Comparison of ENCODE assay signal across 1 cellular context in the genomic region with DNA sequence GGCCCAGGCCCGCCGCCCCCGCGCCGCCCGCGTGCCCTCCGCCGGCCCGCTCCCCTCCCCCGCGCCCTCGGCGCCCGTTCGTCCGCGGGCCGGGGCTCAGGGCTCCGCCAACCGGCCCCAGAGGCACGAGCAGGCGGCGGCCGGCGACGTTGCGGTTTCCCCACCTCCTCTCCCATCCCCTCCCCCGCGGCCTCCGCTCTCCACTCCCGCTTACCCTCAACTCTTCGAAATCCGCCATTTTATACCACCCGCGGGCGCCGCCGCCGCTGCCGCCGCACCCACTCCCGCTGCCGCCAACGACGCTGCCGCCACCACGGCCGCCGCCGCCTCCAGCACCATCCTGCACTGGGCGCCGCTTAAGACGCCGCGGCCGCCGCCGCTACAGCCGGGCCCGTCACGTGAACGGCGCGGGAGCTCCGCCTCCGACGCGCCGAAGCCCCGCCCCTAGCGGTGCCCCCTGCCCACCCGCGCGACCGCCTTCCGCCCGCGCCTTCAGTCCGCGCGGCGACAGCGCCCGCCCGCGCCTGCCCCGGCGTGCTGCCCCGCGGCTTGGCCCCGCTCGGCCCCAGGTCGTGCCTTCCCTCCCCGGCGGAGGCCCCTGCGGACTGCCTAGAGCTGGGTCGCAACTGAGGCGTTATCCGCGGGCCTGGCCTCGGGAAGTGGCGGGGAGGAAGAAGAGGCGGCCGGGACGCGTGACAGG.
TF ChIP-seq lines count a peak whose summit lies in the region.

A gene with protein sequence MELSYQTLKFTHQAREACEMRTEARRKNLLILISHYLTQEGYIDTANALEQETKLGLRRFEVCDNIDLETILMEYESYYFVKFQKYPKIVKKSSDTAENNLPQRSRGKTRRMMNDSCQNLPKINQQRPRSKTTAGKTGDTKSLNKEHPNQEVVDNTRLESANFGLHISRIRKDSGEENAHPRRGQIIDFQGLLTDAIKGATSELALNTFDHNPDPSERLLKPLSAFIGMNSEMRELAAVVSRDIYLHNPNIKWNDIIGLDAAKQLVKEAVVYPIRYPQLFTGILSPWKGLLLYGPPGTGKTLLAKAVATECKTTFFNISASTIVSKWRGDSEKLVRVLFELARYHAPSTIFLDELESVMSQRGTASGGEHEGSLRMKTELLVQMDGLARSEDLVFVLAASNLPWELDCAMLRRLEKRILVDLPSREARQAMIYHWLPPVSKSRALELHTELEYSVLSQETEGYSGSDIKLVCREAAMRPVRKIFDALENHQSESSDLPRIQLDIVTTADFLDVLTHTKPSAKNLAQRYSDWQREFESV (plus strand): TSS at position 495 of the 700 bp plus-strand sequence. CDS start 29,271 bp downstream, outside the sequence.
A gene with protein sequence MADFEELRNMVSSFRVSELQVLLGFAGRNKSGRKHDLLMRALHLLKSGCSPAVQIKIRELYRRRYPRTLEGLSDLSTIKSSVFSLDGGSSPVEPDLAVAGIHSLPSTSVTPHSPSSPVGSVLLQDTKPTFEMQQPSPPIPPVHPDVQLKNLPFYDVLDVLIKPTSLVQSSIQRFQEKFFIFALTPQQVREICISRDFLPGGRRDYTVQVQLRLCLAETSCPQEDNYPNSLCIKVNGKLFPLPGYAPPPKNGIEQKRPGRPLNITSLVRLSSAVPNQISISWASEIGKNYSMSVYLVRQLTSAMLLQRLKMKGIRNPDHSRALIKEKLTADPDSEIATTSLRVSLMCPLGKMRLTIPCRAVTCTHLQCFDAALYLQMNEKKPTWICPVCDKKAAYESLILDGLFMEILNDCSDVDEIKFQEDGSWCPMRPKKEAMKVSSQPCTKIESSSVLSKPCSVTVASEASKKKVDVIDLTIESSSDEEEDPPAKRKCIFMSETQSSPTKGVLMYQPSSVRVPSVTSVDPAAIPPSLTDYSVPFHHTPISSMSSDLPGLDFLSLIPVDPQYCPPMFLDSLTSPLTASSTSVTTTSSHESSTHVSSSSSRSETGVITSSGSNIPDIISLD (minus strand): TSS at position 400 of the 700 bp plus-strand sequence. CDS start 162 bp downstream, at position 238.

TF ChIP-seq in HepG2, 621 proteins besides CTCF, POLR2A, EP300 and RAD21 (continued from another document and continues in another):
- TF ChIP-seq, protein P1, sequence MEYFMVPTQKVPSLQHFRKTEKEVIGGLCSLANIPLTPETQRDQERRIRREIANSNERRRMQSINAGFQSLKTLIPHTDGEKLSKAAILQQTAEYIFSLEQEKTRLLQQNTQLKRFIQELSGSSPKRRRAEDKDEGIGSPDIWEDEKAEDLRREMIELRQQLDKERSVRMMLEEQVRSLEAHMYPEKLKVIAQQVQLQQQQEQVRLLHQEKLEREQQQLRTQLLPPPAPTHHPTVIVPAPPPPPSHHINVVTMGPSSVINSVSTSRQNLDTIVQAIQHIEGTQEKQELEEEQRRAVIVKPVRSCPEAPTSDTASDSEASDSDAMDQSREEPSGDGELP (IDR thresholded peaks at IDR 0.05; ENCODE audit: borderline replicate concordance, low read depth) = no peak
- TF ChIP-seq, protein P2, sequence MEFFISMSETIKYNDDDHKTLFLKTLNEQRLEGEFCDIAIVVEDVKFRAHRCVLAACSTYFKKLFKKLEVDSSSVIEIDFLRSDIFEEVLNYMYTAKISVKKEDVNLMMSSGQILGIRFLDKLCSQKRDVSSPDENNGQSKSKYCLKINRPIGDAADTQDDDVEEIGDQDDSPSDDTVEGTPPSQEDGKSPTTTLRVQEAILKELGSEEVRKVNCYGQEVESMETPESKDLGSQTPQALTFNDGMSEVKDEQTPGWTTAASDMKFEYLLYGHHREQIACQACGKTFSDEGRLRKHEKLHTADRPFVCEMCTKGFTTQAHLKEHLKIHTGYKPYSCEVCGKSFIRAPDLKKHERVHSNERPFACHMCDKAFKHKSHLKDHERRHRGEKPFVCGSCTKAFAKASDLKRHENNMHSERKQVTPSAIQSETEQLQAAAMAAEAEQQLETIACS (CRISPR knock-in tag; IDR thresholded peaks at IDR 0.05) = 0 out of 2 replicates have a peak, but pooled peaks have one; percentile 24
- TF ChIP-seq ZNF180 (CRISPR knock-in tag; IDR thresholded peaks at IDR 0.05; ENCODE audit: borderline replicate concordance, low read depth) = no peak
- TF ChIP-seq IRF2 (CRISPR knock-in tag; IDR thresholded peaks at IDR 0.05) = no peak
- TF ChIP-seq ZKSCAN1 (IDR thresholded peaks at IDR 0.05; ENCODE audit: low read length) = no peak
- TF ChIP-seq SKI (IDR thresholded peaks at IDR 0.05; ENCODE audit: partially characterized antibody) = peak; percentile 47
- TF ChIP-seq, protein P3, sequence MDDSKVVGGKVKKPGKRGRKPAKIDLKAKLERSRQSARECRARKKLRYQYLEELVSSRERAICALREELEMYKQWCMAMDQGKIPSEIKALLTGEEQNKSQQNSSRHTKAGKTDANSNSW (CRISPR knock-in tag; IDR thresholded peaks at IDR 0.05; ENCODE audit: borderline replicate concordance) = peak; percentile 38; the same call in 1 of the 2 replicates
- no peak for TF ChIP-seq ZFP1 (CRISPR knock-in tag; IDR thresholded peaks at IDR 0.05)
- no peak for TF ChIP-seq AKAP8 (CRISPR knock-in tag; IDR thresholded peaks at IDR 0.05)
- TF ChIP-seq HNRNPLL (IDR thresholded peaks at IDR 0.05; ENCODE audit: low read depth, low read length, poor library complexity, severe bottlenecking) = peak; percentile 78
- no peak for TF ChIP-seq NRL (CRISPR knock-in tag; IDR thresholded peaks at IDR 0.05; ENCODE audit: borderline replicate concordance)
- TF ChIP-seq, protein P4, sequence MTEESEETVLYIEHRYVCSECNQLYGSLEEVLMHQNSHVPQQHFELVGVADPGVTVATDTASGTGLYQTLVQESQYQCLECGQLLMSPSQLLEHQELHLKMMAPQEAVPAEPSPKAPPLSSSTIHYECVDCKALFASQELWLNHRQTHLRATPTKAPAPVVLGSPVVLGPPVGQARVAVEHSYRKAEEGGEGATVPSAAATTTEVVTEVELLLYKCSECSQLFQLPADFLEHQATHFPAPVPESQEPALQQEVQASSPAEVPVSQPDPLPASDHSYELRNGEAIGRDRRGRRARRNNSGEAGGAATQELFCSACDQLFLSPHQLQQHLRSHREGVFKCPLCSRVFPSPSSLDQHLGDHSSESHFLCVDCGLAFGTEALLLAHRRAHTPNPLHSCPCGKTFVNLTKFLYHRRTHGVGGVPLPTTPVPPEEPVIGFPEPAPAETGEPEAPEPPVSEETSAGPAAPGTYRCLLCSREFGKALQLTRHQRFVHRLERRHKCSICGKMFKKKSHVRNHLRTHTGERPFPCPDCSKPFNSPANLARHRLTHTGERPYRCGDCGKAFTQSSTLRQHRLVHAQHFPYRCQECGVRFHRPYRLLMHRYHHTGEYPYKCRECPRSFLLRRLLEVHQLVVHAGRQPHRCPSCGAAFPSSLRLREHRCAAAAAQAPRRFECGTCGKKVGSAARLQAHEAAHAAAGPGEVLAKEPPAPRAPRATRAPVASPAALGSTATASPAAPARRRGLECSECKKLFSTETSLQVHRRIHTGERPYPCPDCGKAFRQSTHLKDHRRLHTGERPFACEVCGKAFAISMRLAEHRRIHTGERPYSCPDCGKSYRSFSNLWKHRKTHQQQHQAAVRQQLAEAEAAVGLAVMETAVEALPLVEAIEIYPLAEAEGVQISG (CRISPR knock-in tag; IDR thresholded peaks at IDR 0.05) = peak; percentile 56
- TF ChIP-seq SRY (CRISPR knock-in tag; IDR thresholded peaks at IDR 0.05) = 0 out of 2 replicates have a peak, but pooled peaks have one; percentile 52
- TF ChIP-seq HOXA5 (CRISPR knock-in tag; IDR thresholded peaks at IDR 0.05) = peak; percentile 43; the same call in 1 of the 2 replicates
- TF ChIP-seq POGZ (CRISPR knock-in tag; IDR thresholded peaks at IDR 0.05) = no peak
- TF ChIP-seq, protein P5, sequence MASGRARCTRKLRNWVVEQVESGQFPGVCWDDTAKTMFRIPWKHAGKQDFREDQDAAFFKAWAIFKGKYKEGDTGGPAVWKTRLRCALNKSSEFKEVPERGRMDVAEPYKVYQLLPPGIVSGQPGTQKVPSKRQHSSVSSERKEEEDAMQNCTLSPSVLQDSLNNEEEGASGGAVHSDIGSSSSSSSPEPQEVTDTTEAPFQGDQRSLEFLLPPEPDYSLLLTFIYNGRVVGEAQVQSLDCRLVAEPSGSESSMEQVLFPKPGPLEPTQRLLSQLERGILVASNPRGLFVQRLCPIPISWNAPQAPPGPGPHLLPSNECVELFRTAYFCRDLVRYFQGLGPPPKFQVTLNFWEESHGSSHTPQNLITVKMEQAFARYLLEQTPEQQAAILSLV (CRISPR knock-in tag; IDR thresholded peaks at IDR 0.05; ENCODE audit: borderline replicate concordance) = no peak
- no peak for TF ChIP-seq ZBTB42 (CRISPR knock-in tag; IDR thresholded peaks at IDR 0.05)
- TF ChIP-seq, protein P6, sequence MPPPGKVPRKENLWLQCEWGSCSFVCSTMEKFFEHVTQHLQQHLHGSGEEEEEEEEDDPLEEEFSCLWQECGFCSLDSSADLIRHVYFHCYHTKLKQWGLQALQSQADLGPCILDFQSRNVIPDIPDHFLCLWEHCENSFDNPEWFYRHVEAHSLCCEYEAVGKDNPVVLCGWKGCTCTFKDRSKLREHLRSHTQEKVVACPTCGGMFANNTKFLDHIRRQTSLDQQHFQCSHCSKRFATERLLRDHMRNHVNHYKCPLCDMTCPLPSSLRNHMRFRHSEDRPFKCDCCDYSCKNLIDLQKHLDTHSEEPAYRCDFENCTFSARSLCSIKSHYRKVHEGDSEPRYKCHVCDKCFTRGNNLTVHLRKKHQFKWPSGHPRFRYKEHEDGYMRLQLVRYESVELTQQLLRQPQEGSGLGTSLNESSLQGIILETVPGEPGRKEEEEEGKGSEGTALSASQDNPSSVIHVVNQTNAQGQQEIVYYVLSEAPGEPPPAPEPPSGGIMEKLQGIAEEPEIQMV (CRISPR knock-in tag; IDR thresholded peaks at IDR 0.05; ENCODE audit: low read depth) = no peak
- no peak for TF ChIP-seq GZF1 (CRISPR knock-in tag; IDR thresholded peaks at IDR 0.05)
- TF ChIP-seq, protein P7, sequence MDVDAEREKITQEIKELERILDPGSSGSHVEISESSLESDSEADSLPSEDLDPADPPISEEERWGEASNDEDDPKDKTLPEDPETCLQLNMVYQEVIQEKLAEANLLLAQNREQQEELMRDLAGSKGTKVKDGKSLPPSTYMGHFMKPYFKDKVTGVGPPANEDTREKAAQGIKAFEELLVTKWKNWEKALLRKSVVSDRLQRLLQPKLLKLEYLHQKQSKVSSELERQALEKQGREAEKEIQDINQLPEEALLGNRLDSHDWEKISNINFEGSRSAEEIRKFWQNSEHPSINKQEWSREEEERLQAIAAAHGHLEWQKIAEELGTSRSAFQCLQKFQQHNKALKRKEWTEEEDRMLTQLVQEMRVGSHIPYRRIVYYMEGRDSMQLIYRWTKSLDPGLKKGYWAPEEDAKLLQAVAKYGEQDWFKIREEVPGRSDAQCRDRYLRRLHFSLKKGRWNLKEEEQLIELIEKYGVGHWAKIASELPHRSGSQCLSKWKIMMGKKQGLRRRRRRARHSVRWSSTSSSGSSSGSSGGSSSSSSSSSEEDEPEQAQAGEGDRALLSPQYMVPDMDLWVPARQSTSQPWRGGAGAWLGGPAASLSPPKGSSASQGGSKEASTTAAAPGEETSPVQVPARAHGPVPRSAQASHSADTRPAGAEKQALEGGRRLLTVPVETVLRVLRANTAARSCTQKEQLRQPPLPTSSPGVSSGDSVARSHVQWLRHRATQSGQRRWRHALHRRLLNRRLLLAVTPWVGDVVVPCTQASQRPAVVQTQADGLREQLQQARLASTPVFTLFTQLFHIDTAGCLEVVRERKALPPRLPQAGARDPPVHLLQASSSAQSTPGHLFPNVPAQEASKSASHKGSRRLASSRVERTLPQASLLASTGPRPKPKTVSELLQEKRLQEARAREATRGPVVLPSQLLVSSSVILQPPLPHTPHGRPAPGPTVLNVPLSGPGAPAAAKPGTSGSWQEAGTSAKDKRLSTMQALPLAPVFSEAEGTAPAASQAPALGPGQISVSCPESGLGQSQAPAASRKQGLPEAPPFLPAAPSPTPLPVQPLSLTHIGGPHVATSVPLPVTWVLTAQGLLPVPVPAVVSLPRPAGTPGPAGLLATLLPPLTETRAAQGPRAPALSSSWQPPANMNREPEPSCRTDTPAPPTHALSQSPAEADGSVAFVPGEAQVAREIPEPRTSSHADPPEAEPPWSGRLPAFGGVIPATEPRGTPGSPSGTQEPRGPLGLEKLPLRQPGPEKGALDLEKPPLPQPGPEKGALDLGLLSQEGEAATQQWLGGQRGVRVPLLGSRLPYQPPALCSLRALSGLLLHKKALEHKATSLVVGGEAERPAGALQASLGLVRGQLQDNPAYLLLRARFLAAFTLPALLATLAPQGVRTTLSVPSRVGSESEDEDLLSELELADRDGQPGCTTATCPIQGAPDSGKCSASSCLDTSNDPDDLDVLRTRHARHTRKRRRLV (CRISPR knock-in tag; IDR thresholded peaks at IDR 0.05) = no peak
- no peak for TF ChIP-seq NBN (conservative IDR thresholded peaks at IDR 0.05)
- TF ChIP-seq HOXD1 (CRISPR knock-in tag; IDR thresholded peaks at IDR 0.05) = no peak
- TF ChIP-seq MYC (CRISPR knock-in tag; IDR thresholded peaks at IDR 0.05; ENCODE audit: borderline replicate concordance) = peak; percentile 48
- 0 out of 2 replicates have a peak, but pooled peaks have one; percentile 18 for TF ChIP-seq RFXAP (CRISPR knock-in tag; IDR thresholded peaks at IDR 0.05; ENCODE audit: borderline replicate concordance)
- TF ChIP-seq KDM4B (CRISPR knock-in tag; IDR thresholded peaks at IDR 0.05) = no peak
- TF ChIP-seq ZNF230 (CRISPR knock-in tag; IDR thresholded peaks at IDR 0.05) = no peak
- TF ChIP-seq FOXM1 (CRISPR knock-in tag; IDR thresholded peaks at IDR 0.05) = no peak
- no peak for TF ChIP-seq ZNF589 (CRISPR knock-in tag; conservative IDR thresholded peaks at IDR 0.05)
- no peak for TF ChIP-seq NAIF1 (CRISPR knock-in tag; IDR thresholded peaks at IDR 0.05; ENCODE audit: borderline replicate concordance)
- TF ChIP-seq ZNF737 (CRISPR knock-in tag; IDR thresholded peaks at IDR 0.05; ENCODE audit: borderline replicate concordance) = no peak
- TF ChIP-seq ZNF256 (CRISPR knock-in tag; conservative IDR thresholded peaks at IDR 0.05) = no peak
- 0 out of 2 replicates have a peak, but pooled peaks have one; percentile 19 for TF ChIP-seq ZNF772 (CRISPR knock-in tag; IDR thresholded peaks at IDR 0.05)
